In genomic region chr14:89164168-89165074, GRCh38 we compare ENCODE assay signal across 8 cellular contexts.
DNase-seq lines count a peak whose midpoint lies in the region; ATAC-seq and TF ChIP-seq lines count a peak whose summit lies in the region.

No MANE protein-coding gene starts in this region.

- H3K9me3 Mint-ChIP-seq in activated T-cell treated with anti-CD3 and anti-CD28 coated beads, Interleukin-2, amount 50 U/mL, for 4 hours: peaks cover 8% of the 10 kb centered on the region

- TF ChIP-seq POLR2A in uterus (IDR thresholded peaks at IDR 0.05): no peak

- intact Hi-C loops in uterus (cut with DNase I; ENCODE audit: low total_unique reads): no loop called here

- peaks cover 46% of the 10 kb centered on the region for H3K36me3 Mint-ChIP-seq in activated T-cell treated with anti-CD3 and anti-CD28 coated beads, Interleukin-2, amount 50 U/mL, for 4 hours (ENCODE audit: insufficient read depth)

- H3K4me3 Mint-ChIP-seq in activated T-cell treated with anti-CD3 and anti-CD28 coated beads, Interleukin-2, amount 50 U/mL, for 4 hours: no peak overlapping the region

- 82 to 85% methylated on average over 18 of the region's 18 CpGs for WGBS in esophagus, 2 donors

- H3K27ac ChIP-seq in esophagus (ENCODE audit: low read depth in 2 of 2, low read length in 1 of 2) (peak overlapping the region; percentile 25 to 80), uterus (peak overlapping the region; percentile 28 to 71)

- peaks cover 26% of the 10 kb centered on the region for H3K4me1 Mint-ChIP-seq in activated T-cell treated with anti-CD3 and anti-CD28 coated beads, Interleukin-2, amount 50 U/mL, for 4 hours (ENCODE audit: low read depth)

- TF ChIP-seq CTCF in uterus (IDR thresholded peaks at IDR 0.05): no peak

- no peak for DNase-seq in activated T-cell treated with anti-CD3 and anti-CD28 coated beads, Interleukin-2, amount 50 U/mL, for 4 hours
- DNase-seq in activated T-cell treated with anti-CD3 and anti-CD28 coated beads for 4 hours (no peak), uterus (no peak), putamen (ENCODE audit: low spot score) (no peak), C1 segment of cervical spinal cord (lab: John Stamatoyannopoulos, UW) (no peak)
- no peak for DNase-seq in activated CD8-positive, alpha-beta memory T cell treated with anti-CD3 and anti-CD28 coated beads, Interleukin-2, amount 50 U/mL, for 48 hours

- no peak overlapping the region for H3K4me3 ChIP-seq in esophagus (ENCODE audit: low read depth in 1 of 2, low read length in 2 of 2)
- H3K4me3 ChIP-seq in uterus: no peak overlapping the region

- H3K27me3 ChIP-seq in esophagus (ENCODE audit: control insufficient read depth in 1 of 2, insufficient read depth in 2 of 2, low read length in 2 of 2) (no peaks in the 10 kb centered on the region), uterus (no peaks in the 10 kb centered on the region)

- no peaks in the 10 kb centered on the region for H3K9me3 ChIP-seq in esophagus (ENCODE audit: control insufficient read depth in 2 of 2, insufficient read depth in 1 of 2, low read depth in 1 of 2, low read length in 1 of 2)
- H3K9me3 ChIP-seq in uterus: no peaks in the 10 kb centered on the region

- peak; percentile 25 to 43 for ATAC-seq in activated T-cell treated with anti-CD3 and anti-CD28 coated beads, Interleukin-2, amount 50 U/mL, for 4 hours
- ATAC-seq in HG03139 (IDR thresholded peaks at IDR 0.05; ENCODE audit: unreplicated experiment): peak; percentile 21

- H3K27me3 Mint-ChIP-seq in activated T-cell treated with anti-CD3 and anti-CD28 coated beads, Interleukin-2, amount 50 U/mL, for 4 hours (ENCODE audit: low read depth): no peaks in the 10 kb centered on the region

- H3K4me1 ChIP-seq in esophagus (ENCODE audit: control insufficient read depth in 2 of 2, insufficient read depth in 2 of 2, low read length in 1 of 2) (peaks cover 3 to 5% of the 10 kb centered on the region in 2 donors), uterus (peaks cover 0 to 8% of the 10 kb centered on the region in 2 donors)

- peaks cover 0 to 12% of the 10 kb centered on the region in 2 donors for H3K36me3 ChIP-seq in esophagus (ENCODE audit: control insufficient read depth in 2 of 2, insufficient read depth in 2 of 2, low read length in 1 of 2)
- H3K36me3 ChIP-seq in uterus: no peaks in the 10 kb centered on the region
